ENCODE assay signal across 14 cellular contexts in genomic region chr15:58309993-58310928, GRCh38.
A peak's percentile ranks its signal among the peaks of the same experiment; 100 is the strongest.
DNase-seq lines count a peak whose midpoint lies in the region; ATAC-seq and TF ChIP-seq lines count a peak whose summit lies in the region.
"Had no signal": no experiment of that assay in that cellular context is flagged by ENCODE, and none has a peak within 500 bp of the region (broad histone marks: within the 10 kb centered on the region; RNA-seq: fewer than 3 reads in every experiment).

No MANE protein-coding gene starts in this region.

- DNase-seq in MV-4-11 (lab: John Stamatoyannopoulos, UW) (peak; percentile 84), endodermal cell (no peak), left lung (peak in 1 of 2 donors; percentile 57), testis (peak; percentile 22), RPMI8226 (no peak), RWPE1 (ENCODE audit: low spot score) (no peak), NCI-H82 (lab: John Stamatoyannopoulos, UW) (no peak)
- DNase-seq in activated CD4-positive, alpha-beta T cell treated with anti-CD3 and anti-CD28 coated beads for 48 hours: no peak
- DNase-seq: activated effector memory CD4-positive, alpha-beta T cell treated with Interleukin-2 at 50 U/mL for 16 hours; amniotic stem cell; NCI-H1436 treated with DMSO at 0.1 percent for 48 hours; NCI-H446 treated with DMSO at 0.1 percent for 48 hours; ovary had no signal

- H3K9me3 ChIP-seq in endodermal cell (ENCODE audit: control insufficient read depth, low read length) (no peaks in the 10 kb centered on the region), left lung (no peaks in the 10 kb centered on the region), testis (no peaks in the 10 kb centered on the region)
- H3K9me3 ChIP-seq: ovary had no signal

- intact Hi-C loops in left lung (cut with DNase I) (no loop called here), testis (cut with DNase I; ENCODE audit: low total_unique reads) (no loop called here)

- TF ChIP-seq CTCF in endodermal cell (conservative IDR thresholded peaks at IDR 0.05) (no peak), left lung (IDR thresholded peaks at IDR 0.05) (no peak), testis (IDR thresholded peaks at IDR 0.05) (no peak), RWPE1 (conservative IDR thresholded peaks at IDR 0.05; ENCODE audit: low read depth) (no peak)

- no peaks in the 10 kb centered on the region for H3K9me3 Mint-ChIP-seq in endodermal cell
- H3K9me3 Mint-ChIP-seq: stimulated activated naive CD8-positive, alpha-beta T cell treated with anti-CD3 and anti-CD28 coated beads, Interleukin-15, Interleukin-2, amounts not matched to agents 100 ng/mL and 50 ng/mL, for 24 hours had no signal

- H3K4me1 ChIP-seq in endodermal cell (ENCODE audit: control insufficient read depth, insufficient read depth, low read length) (no peaks in the 10 kb centered on the region), left lung (peaks cover 0 to 15% of the 10 kb centered on the region in 2 donors), testis (no peaks in the 10 kb centered on the region)

- H3K36me3 Mint-ChIP-seq in endodermal cell (ENCODE audit: low read depth): no peaks in the 10 kb centered on the region

- peaks cover 7% of the 10 kb centered on the region for H3K4me1 Mint-ChIP-seq in endodermal cell

- H3K4me3 Mint-ChIP-seq in endodermal cell: no peak overlapping the region
- H3K4me3 Mint-ChIP-seq: stimulated activated naive CD8-positive, alpha-beta T cell treated with anti-CD3 and anti-CD28 coated beads, Interleukin-15, Interleukin-2, amounts not matched to agents 100 ng/mL and 50 ng/mL, for 24 hours had no signal

- no peak overlapping the region for H3K9ac ChIP-seq in endodermal cell (ENCODE audit: extremely low read depth, low read length, poor library complexity, severe bottlenecking)

- H3K27me3 Mint-ChIP-seq in endodermal cell (ENCODE audit: insufficient read depth): peaks cover 2% of the 10 kb centered on the region
- H3K27me3 Mint-ChIP-seq: stimulated activated naive CD8-positive, alpha-beta T cell treated with anti-CD3 and anti-CD28 coated beads, Interleukin-15, Interleukin-2, amounts not matched to agents 100 ng/mL and 50 ng/mL, for 24 hours had no signal

- CTCF ChIA-PET in RWPE1 (lab: Yijun Ruan, JAX): interaction anchor here (0.6 kb wide), 1 partner anchor 182 kb away, joined by 3 read pairs; no protein-coding TSS in a partner anchor

- peak overlapping the region; percentile 27 for H3K27ac ChIP-seq in endodermal cell (ENCODE audit: low read depth, low read length)
- no peak overlapping the region for H3K27ac ChIP-seq in left lung
- H3K27ac ChIP-seq in testis: no peak overlapping the region
- no peak overlapping the region for H3K27ac ChIP-seq in RWPE1
- H3K27ac ChIP-seq: ovary had no signal

- POLR2A ChIA-PET in RWPE1 (lab: Yijun Ruan, JAX; ENCODE audit: low non-redundant PET): no interaction called here

- no peaks in the 10 kb centered on the region for H3K36me3 ChIP-seq in endodermal cell (ENCODE audit: control insufficient read depth, insufficient read depth, low read length)
- H3K36me3 ChIP-seq in left lung: no peaks in the 10 kb centered on the region
- no peaks in the 10 kb centered on the region for H3K36me3 ChIP-seq in testis (ENCODE audit: low read depth, missing control alignments)
- H3K36me3 ChIP-seq: ovary had no signal

- TF ChIP-seq POLR2A in testis (IDR thresholded peaks at IDR 0.05): no peak

- ATAC-seq in left lung: peak; percentile 47

- no peak overlapping the region for H3K27ac Mint-ChIP-seq in endodermal cell
- H3K27ac Mint-ChIP-seq: stimulated activated naive CD8-positive, alpha-beta T cell treated with anti-CD3 and anti-CD28 coated beads, Interleukin-15, Interleukin-2, amounts not matched to agents 100 ng/mL and 50 ng/mL, for 24 hours had no signal

- no peaks in the 10 kb centered on the region for H3K27me3 ChIP-seq in endodermal cell (ENCODE audit: control insufficient read depth, insufficient read depth, low read length, poor library complexity, severe bottlenecking)
- no peaks in the 10 kb centered on the region for H3K27me3 ChIP-seq in left lung
- H3K27me3 ChIP-seq in testis: no peaks in the 10 kb centered on the region
- H3K27me3 ChIP-seq: ovary had no signal

- no peak overlapping the region for H3K4me3 ChIP-seq in endodermal cell (ENCODE audit: low read length)
- no peak overlapping the region for H3K4me3 ChIP-seq in left lung
- no peak overlapping the region for H3K4me3 ChIP-seq in testis
- H3K4me3 ChIP-seq: ovary had no signal

- 89 to 92% methylated on average over 18 to 19 of the region's 19 CpGs for WGBS in endodermal cell (ENCODE audit: insufficient coverage in 1 of 2, insufficient read length in 1 of 2), 2 experiments
- 80 to 82% methylated on average over 17 to 19 of the region's 19 CpGs for WGBS in testis, 2 donors

Comparison
In these comparisons a context has a peak if more than half of its experiments do, and no peak if none do; other contexts are left out.
1. DNase-seq: peak in MV-4-11 (single experiment) and testis (single experiment); none in endodermal cell (single experiment), activated CD4-positive, alpha-beta T cell treated with anti-CD3 and anti-CD28 coated beads for 48 hours (single experiment), RPMI8226 (single experiment), RWPE1 (single experiment) and NCI-H82 (single experiment).